In the genomic region with DNA sequence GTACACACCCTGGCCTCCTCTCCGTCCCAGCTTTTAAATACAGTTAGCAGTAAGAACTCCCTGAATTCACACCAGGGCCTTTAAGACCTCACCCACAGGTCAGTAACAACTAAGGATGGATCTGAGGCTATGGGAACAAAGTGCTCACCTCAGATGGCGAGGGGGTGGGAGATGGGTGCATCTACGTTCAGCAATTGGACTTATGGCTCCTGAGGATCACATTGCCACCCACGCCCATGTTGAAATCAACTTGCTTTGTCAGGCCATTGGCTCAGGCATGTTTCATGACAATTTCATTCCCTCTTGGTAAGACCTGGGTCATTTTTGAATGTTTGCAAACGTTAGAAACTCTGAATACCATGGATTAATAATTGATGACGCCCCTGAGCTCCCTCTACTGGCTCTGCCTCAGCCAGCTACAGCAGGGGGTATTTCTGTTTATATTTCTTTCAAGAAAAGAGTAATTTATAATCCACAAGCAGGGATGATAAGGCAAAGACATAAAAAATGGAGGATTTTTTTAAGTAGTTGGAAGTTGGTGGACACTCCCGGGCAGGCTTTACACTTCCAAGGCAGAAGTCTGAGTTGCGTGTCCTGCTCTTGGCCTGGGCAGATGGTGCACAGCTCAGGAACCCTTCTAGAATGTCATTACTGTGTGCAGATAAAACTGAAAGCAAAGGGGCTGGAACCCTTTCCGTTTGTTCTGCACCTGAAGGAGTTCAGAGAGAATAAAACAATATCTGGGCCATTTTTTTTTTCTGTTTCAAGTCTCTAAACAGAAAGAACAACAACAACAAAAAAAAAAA, we compare ENCODE assay signal across 8 cellular contexts. TPM values are rescaled to one million over a fixed set of nuclear protein-coding genes. Genes with fewer than 3 reads are reported as not detected.
DNase-seq lines count a peak whose midpoint lies in the region; ATAC-seq, FAIRE-seq and TF ChIP-seq lines count a peak whose summit lies in the region.

No MANE protein-coding gene starts in this region.

- H3K4me3 ChIP-seq in K562 (no peak overlapping the region), spleen (no peak overlapping the region), trophoblast cell (ENCODE audit: low read depth, low read length) (no peak overlapping the region)

- H3K27me3 Mint-ChIP-seq in activated naive CD4-positive, alpha-beta T cell treated with anti-CD3 and anti-CD28 coated beads for 36 hours (ENCODE audit: low read depth) = no peaks in the 10 kb centered on the region

- no peak overlapping the region for H3K18ac ChIP-seq in trophoblast cell (ENCODE audit: low read length)

- CTCF ChIA-PET in activated naive CD4-positive, alpha-beta T cell treated with anti-CD3 and anti-CD28 coated beads for 36 hours (lab: Charles Lee) = interaction anchor here (0.6 to 1.8 kb wide), 4 partner anchors 8 to 13 kb away, joined by 3 to 6 read pairs (median 4); no protein-coding TSS in a partner anchor
- CTCF ChIA-PET in K562 (lab: Yijun Ruan, JAX; ENCODE audit: low intra/inter-chr PET ratio) = interaction anchor here (0.5 kb wide), 1 partner anchor 329 kb away, joined by 3 read pairs; no protein-coding TSS in a partner anchor

- H3K4me2 ChIP-seq in K562 (ENCODE audit: insufficient read depth, low read length) = no peak overlapping the region
- no peak overlapping the region for H3K4me2 ChIP-seq in trophoblast cell (ENCODE audit: low read length)

- ATAC-seq in HG03139 (IDR thresholded peaks at IDR 0.05; ENCODE audit: unreplicated experiment) = peak; percentile 41
- no peak for ATAC-seq in K562

- H2BK12ac ChIP-seq in trophoblast cell (ENCODE audit: low read length) = no peak overlapping the region

- DNase-seq in activated naive CD4-positive, alpha-beta T cell treated with anti-CD3 and anti-CD28 coated beads for 36 hours = no peak
- DNase-seq in activated naive CD4-positive, alpha-beta T cell treated with Interleukin-2 at 50 U/mL for 16 hours = no peak
- DNase-seq in K562 (ENCODE audit: extremely low read depth in 1 of 4, low spot score in 3 of 4) = no peak
- no peak for DNase-seq in spleen
- no peak for DNase-seq in trophoblast cell
- no peak for DNase-seq in cerebellar cortex (ENCODE audit: low spot score)
- no peak for DNase-seq in hippocampal formation (lab: John Stamatoyannopoulos, UW)

- peak overlapping the region; percentile 50 for H2AFZ ChIP-seq in K562 (ENCODE audit: low read depth, low read length)
- H2AFZ ChIP-seq in trophoblast cell (ENCODE audit: insufficient read depth, low read length, poor library complexity) = no peak overlapping the region

- H3K23ac ChIP-seq in trophoblast cell (ENCODE audit: low read length) = no peak overlapping the region

- TF ChIP-seq CTCF in K562 (IDR thresholded peaks at IDR 0.05 in 2 of 3, conservative IDR thresholded peaks at IDR 0.05 in 1 of 3; ENCODE audit: insufficient read depth in 2 of 3, low read depth in 1 of 3, low read length in 3 of 3) (peak; percentile 41 to 60 (median 47); a peak in 3 of 6 replicates), spleen (IDR thresholded peaks at IDR 0.05 in 8 of 11, conservative IDR thresholded peaks at IDR 0.05 in 3 of 11) (peak in 2 of 11 experiments; percentile 6 to 18)

- TF ChIP-seq POLR2A in K562 (conservative IDR thresholded peaks at IDR 0.05) = no peak
- no peak for TF ChIP-seq POLR2A in spleen (IDR thresholded peaks at IDR 0.05)

- peaks cover 51% of the 10 kb centered on the region for H3K4me1 Mint-ChIP-seq in activated naive CD4-positive, alpha-beta T cell treated with anti-CD3 and anti-CD28 coated beads for 36 hours (ENCODE audit: low read depth)

- H3K36me3 Mint-ChIP-seq in activated naive CD4-positive, alpha-beta T cell treated with anti-CD3 and anti-CD28 coated beads for 36 hours (ENCODE audit: low read depth) = no peaks in the 10 kb centered on the region

- intact Hi-C loops in activated naive CD4-positive, alpha-beta T cell treated with anti-CD3 and anti-CD28 coated beads for 36 hours (cut with micrococcal nuclease) = loop anchor here (5.0 kb wide), 1 partner anchor 124 kb away; no protein-coding TSS in a partner anchor
- intact Hi-C loops in K562 (cut with micrococcal nuclease) (no loop called here), spleen (cut with DNase I; ENCODE audit: low total_unique reads) (no loop called here)

- BruUV-seq in K562 (replicated peaks; lab: Mats Ljungman, UMichigan) = no TSS peak

- in situ Hi-C loops in K562 (cut with MboI) = no loop called here

- no peaks in the 10 kb centered on the region for H4K20me1 ChIP-seq in K562 (replicated peaks; ENCODE audit: control insufficient read depth, insufficient read depth, low read length)

- 0 out of 4 replicates have a peak, but pooled peaks of 1 of the 2 experiments have one; percentile 10 for TF ChIP-seq RAD21 in K562 (CRISPR knock-in tag; conservative IDR thresholded peaks at IDR 0.05 in 1 of 2, IDR thresholded peaks at IDR 0.05 in 1 of 2)

- FAIRE-seq in K562 (lab: Jason Lieb, UNC) = no peak

- H2AK5ac ChIP-seq in trophoblast cell (ENCODE audit: low read length) = no peak overlapping the region

- no peak overlapping the region for H2BK120ac ChIP-seq in trophoblast cell (ENCODE audit: insufficient read depth, low read length, poor library complexity)

- H3K79me2 ChIP-seq in K562 (ENCODE audit: control insufficient read depth, insufficient read depth, low read length) = no peaks in the 10 kb centered on the region
- no peaks in the 10 kb centered on the region for H3K79me2 ChIP-seq in trophoblast cell (ENCODE audit: control insufficient read depth, insufficient read depth, low read length, poor library complexity)

- H3K9me3 Mint-ChIP-seq in activated naive CD4-positive, alpha-beta T cell treated with anti-CD3 and anti-CD28 coated beads for 36 hours = no peaks in the 10 kb centered on the region

- no peak for TF ChIP-seq EP300 in K562 (IDR thresholded peaks at IDR 0.05; ENCODE audit: low read length)

- H3K9me3 ChIP-seq in K562 (replicated peaks; ENCODE audit: control insufficient read depth, insufficient read depth, low read depth, low read length) (no peaks in the 10 kb centered on the region), spleen (no peaks in the 10 kb centered on the region), trophoblast cell (ENCODE audit: insufficient read depth, low read depth, low read length) (no peaks in the 10 kb centered on the region)

- H3K27me3 ChIP-seq in K562 (ENCODE audit: control insufficient read depth in 2 of 2, insufficient read depth in 2 of 2, low read length in 2 of 2) (no peaks in the 10 kb centered on the region), spleen (replicated peaks in 1 of 7) (no peaks in the 10 kb centered on the region), trophoblast cell (ENCODE audit: insufficient read depth, low read length) (no peaks in the 10 kb centered on the region)

- H4K91ac ChIP-seq in trophoblast cell (ENCODE audit: low read depth, low read length) = no peak overlapping the region

- no peak overlapping the region for H3K4ac ChIP-seq in trophoblast cell (ENCODE audit: low read depth, low read length)

- POLR2A ChIA-PET in K562 (lab: Yijun Ruan, JAX) = interaction anchor here (0.6 to 2.4 kb wide), 7 partner anchors 9 to 1289 kb away, joined by 3 to 8 read pairs (median 3); a partner anchor contains a TSS

- H4K12ac ChIP-seq in trophoblast cell (ENCODE audit: low read depth, low read length) = no peak overlapping the region

- 0 out of 4 replicates have a peak overlapping the region, but pooled peaks of 1 of the 2 experiments have one; percentile 21 for H3K9ac ChIP-seq in K562 (ENCODE audit: insufficient read depth in 1 of 2, low read depth in 2 of 2, low read length in 2 of 2)
- no peak overlapping the region for H3K9ac ChIP-seq in trophoblast cell (ENCODE audit: low read length)

- WGBS in K562 (ENCODE audit: insufficient coverage, low coverage, missing lambda C conversion rate) = 52% methylated on average over 9 of the region's 9 CpGs
- WGBS in spleen, 5 donors = 61 to 72% (median 65%) methylated on average over 9 of the region's 9 CpGs
- WGBS in trophoblast cell (ENCODE audit: extremely low coverage, insufficient coverage, insufficient read length) = no CpG with 5 or more reads among the region's 9 CpGs

- peak overlapping the region; percentile 36 for H3K27ac Mint-ChIP-seq in activated naive CD4-positive, alpha-beta T cell treated with anti-CD3 and anti-CD28 coated beads for 36 hours

- H3K14ac ChIP-seq in trophoblast cell (ENCODE audit: low read length) = no peak overlapping the region

- H4K8ac ChIP-seq in trophoblast cell (ENCODE audit: low read depth, low read length) = no peak overlapping the region

- peaks cover under 1% of the 10 kb centered on the region for H3K79me1 ChIP-seq in trophoblast cell (ENCODE audit: low read length)

- H3K4me1 ChIP-seq in K562 (replicated peaks in 1 of 2; ENCODE audit: control insufficient read depth in 2 of 2, insufficient read depth in 2 of 2, low read length in 2 of 2) (peaks cover 21 to 37% of the 10 kb centered on the region in 2 experiments), spleen (peaks cover 21 to 56% (median 49%) of the 10 kb centered on the region in 6 donors), trophoblast cell (ENCODE audit: control insufficient read depth in 1 of 2, insufficient read depth in 2 of 2, low read length in 2 of 2) (peaks cover 8 to 10% of the 10 kb centered on the region in 2 experiments)

- H3K36me3 ChIP-seq in K562 (ENCODE audit: control insufficient read depth, insufficient read depth, low read length) (no peaks in the 10 kb centered on the region), spleen (no peaks in the 10 kb centered on the region), trophoblast cell (ENCODE audit: control insufficient read depth in 1 of 2, insufficient read depth in 2 of 2, low read length in 2 of 2) (no peaks in the 10 kb centered on the region)

- H3K4me3 Mint-ChIP-seq in activated naive CD4-positive, alpha-beta T cell treated with anti-CD3 and anti-CD28 coated beads for 36 hours = peak overlapping the region; percentile 12

- H3K27ac ChIP-seq in K562 (ENCODE audit: extremely low read depth, low read depth, low read length) = no peak overlapping the region
- peak overlapping the region; percentile 16 to 90 (median 60) for H3K27ac ChIP-seq in spleen
- H3K27ac ChIP-seq in trophoblast cell (ENCODE audit: low read depth, low read length) = no peak overlapping the region

- H2BK5ac ChIP-seq in trophoblast cell (ENCODE audit: low read depth, low read length, poor library complexity) = no peak overlapping the region

- no peaks in the 10 kb centered on the region for H3K9me1 ChIP-seq in K562 (ENCODE audit: control insufficient read depth, insufficient read depth, low read length)

RNA-seq across cellular contexts. Expression of a gene that starts 13.7 kb away (rescaled TPM):
- 100 to 1,000 TPM; 132 to 138 TPM for total RNA-seq in activated naive CD4-positive, alpha-beta T cell treated with anti-CD3 and anti-CD28 coated beads for 36 hours
- 218 and 419 TPM in 2 replicates for total RNA-seq in K562 (2011; cell fraction: chromatin; rRNA removed; ENCODE audit: low replicate concordance)
- 192 and 198 TPM in 2 replicates for total RNA-seq in K562 (2011; cell fraction: nucleolus; rRNA removed)
- total RNA-seq in K562 (2011; cell fraction: nucleoplasm; rRNA removed) = 268 and 304 TPM in 2 replicates
- 102 and 116 TPM in 2 replicates for total RNA-seq in K562 (2014; rRNA removed)
- 205 and 234 TPM in 2 replicates for total RNA-seq in K562 (2014; rRNA removed; fragmentation: Illumina TruSeq; extraction: Trizol)
- total RNA-seq in K562 (2015; rRNA removed; fragmentation: Illumina TruSeq; extraction: Trizol) = 177 and 192 TPM in 2 replicates
- total RNA-seq in K562 (2021) = 229 and 235 TPM in 2 replicates
- 170 and 197 TPM in 2 replicates for polyA plus RNA-seq in K562 (2011; rRNA removed)
- 90.3 and 164 TPM in 2 replicates for polyA plus RNA-seq in K562 (2011; cell fraction: cytosol; rRNA removed)
- 137 and 143 TPM in 2 replicates for polyA plus RNA-seq in K562 (2011; cell fraction: nucleus; rRNA removed)
- polyA plus RNA-seq in K562 (2012) = 106 and 154 TPM in 2 replicates
- polyA plus RNA-seq in K562 (2014; fragmentation: Illumina TruSeq; extraction: Trizol) = 160 and 197 TPM in 2 replicates
- polyA plus RNA-seq in K562 (2014; fragmentation: Nextera tagmentation; extraction: Ambion mirVana) = 100 to 1,000 TPM; 203 to 217 TPM
- 144 and 147 TPM in 2 replicates for polyA plus RNA-seq in K562 (2014; rRNA removed)
- polyA minus RNA-seq in K562 (2011; rRNA and poly(A)+ RNA removed) = 186 and 194 TPM in 2 replicates
- 95.8 and 96.2 TPM in 2 replicates for polyA minus RNA-seq in K562 (2011; cell fraction: cytosol; rRNA and poly(A)+ RNA removed)
- 102 and 157 TPM in 2 replicates for polyA minus RNA-seq in K562 (2011; cell fraction: nucleus; rRNA and poly(A)+ RNA removed)
- total RNA-seq in spleen = 100 to 1,000 TPM in 1 of 7 donors, 10 to 100 TPM in 6; 83.7 to 157 (median 88.9) TPM
- 10 to 100 TPM; 20.8 to 44.7 (median 29.1) TPM for polyA plus RNA-seq in spleen
- polyA plus RNA-seq in trophoblast cell (2013) = 46.6 and 47.2 TPM in 2 replicates

Comparison
In these comparisons a context has a peak if more than half of its experiments do, and no peak if none do; other contexts are left out.
1. H3K27ac ChIP-seq: peak in spleen (8 of 8); none in K562 (single experiment) and trophoblast cell (single experiment).